ENCODE assay signal across 21 cellular contexts in the genomic region with DNA sequence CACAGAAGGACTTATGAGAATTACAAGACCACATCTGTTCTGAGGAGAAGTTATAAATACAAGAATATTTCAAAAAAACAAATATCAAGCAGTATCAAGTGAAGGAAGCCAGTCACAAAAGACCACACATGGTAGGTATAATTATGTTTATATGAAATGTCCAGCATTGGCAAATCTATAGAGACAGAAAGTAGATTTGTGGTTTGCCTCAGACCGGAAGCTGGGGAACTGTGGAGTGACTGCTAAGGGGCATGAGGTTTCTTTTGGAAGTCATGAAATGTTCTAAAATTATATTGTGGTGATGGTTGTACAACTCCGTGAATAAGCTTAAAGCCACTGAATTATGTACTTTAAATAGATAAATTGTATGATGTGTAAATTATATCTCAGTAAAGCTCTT.
"Had no signal": no experiment of that assay in that cellular context is flagged by ENCODE, and none has a peak within 500 bp of the region (broad histone marks: within the 10 kb centered on the region; RNA-seq: fewer than 3 reads in every experiment).

No MANE protein-coding gene starts in this region.

- DNase-seq: activated CD4-positive, alpha-beta memory T cell treated with anti-CD3 and anti-CD28 coated beads for 36 hours; activated CD4-positive, alpha-beta T cell treated with anti-CD3 and anti-CD28 coated beads for 4 hours; activated naive CD4-positive, alpha-beta T cell; activated naive CD8-positive, alpha-beta T cell treated with anti-CD3 and anti-CD28 coated beads for 36 hours; activated T-cell treated with anti-CD3 and anti-CD28 coated beads for 4 hours; amygdala; body of pancreas; dermis blood vessel endothelial cell; effector memory CD8-positive, alpha-beta T cell; esophagus squamous epithelium; left colon; lower lobe of right lung; right lobe of liver; stimulated activated CD4-positive, alpha-beta T cell treated with anti-CD3 and anti-CD28 coated beads, Interleukin-4, amount 100 ng/mL, for 4 hours; upper lobe of left lung had no signal

- H3K4me1 ChIP-seq: body of pancreas, esophagus squamous epithelium, lower lobe of right lung, parathyroid adenoma, right lobe of liver, upper lobe of left lung had no signal

- H3K79me2 ChIP-seq: parathyroid adenoma had no signal

- H3K36me3 ChIP-seq: esophagus squamous epithelium, lower lobe of right lung, neutrophil, right lobe of liver, thoracic aorta, upper lobe of left lung had no signal

- H3K9me3 ChIP-seq: body of pancreas, esophagus squamous epithelium, lower lobe of right lung, neutrophil, right lobe of liver, thoracic aorta, upper lobe of left lung had no signal

- H3K27ac ChIP-seq: body of pancreas, esophagus squamous epithelium, lower lobe of right lung, neutrophil, parathyroid adenoma, right lobe of liver, thoracic aorta, upper lobe of left lung had no signal

- H2AFZ ChIP-seq: parathyroid adenoma had no signal

- ATAC-seq: body of pancreas; effector memory CD8-positive, alpha-beta T cell; left colon; lower lobe of right lung; natural killer cell treated with Interleukin-12 subunit alpha and Interleukin-12 subunit beta and Interleukin-15 and Interleukin-18, amount 100 ng/mL, for 72 hours; right lobe of liver; stimulated activated memory B cell treated with anti-CD40 and anti-IgM and Interleukin-4, amounts not matched to agents 10 μg/mL and 1 μg/mL and 100 μg/mL, for 72 hours; WTC11 had no signal

- H3K4me3 ChIP-seq: body of pancreas, esophagus squamous epithelium, lower lobe of right lung, right lobe of liver, thoracic aorta, upper lobe of left lung had no signal

- H3K27me3 ChIP-seq: body of pancreas, right lobe of liver, upper lobe of left lung had no signal

- H3K9ac ChIP-seq: parathyroid adenoma had no signal
